9 cellular contexts compared by ENCODE assay signal in genomic region chr2:5094192-5094591, GRCh38.
"Had no signal": no experiment of that assay in that cellular context is flagged by ENCODE, and none has a peak within 500 bp of the region (broad histone marks: within the 10 kb centered on the region; RNA-seq: fewer than 3 reads in every experiment).

No MANE protein-coding gene starts in this region.

- H3K36me3 ChIP-seq: HAP-1 had no signal

- H3K4me2 ChIP-seq: GM23338 had no signal

- H3K9ac ChIP-seq: GM23248 had no signal

- H3K4me3 ChIP-seq: GM23248, GM23338, HAP-1 had no signal

- ATAC-seq: GM23338, HCT116 had no signal

- H3K9me3 ChIP-seq: HAP-1 had no signal

- H3K4me1 ChIP-seq: HAP-1 had no signal

- H2AFZ ChIP-seq: GM23248, GM23338 had no signal

- H3K27ac ChIP-seq: GM23248 had no signal

- DNase-seq: GM23248, GOT3, H7, H9, HCEC 1CT, HFFc6 had no signal
